ENCODE assay signal across 13 cellular contexts in the genomic region with DNA sequence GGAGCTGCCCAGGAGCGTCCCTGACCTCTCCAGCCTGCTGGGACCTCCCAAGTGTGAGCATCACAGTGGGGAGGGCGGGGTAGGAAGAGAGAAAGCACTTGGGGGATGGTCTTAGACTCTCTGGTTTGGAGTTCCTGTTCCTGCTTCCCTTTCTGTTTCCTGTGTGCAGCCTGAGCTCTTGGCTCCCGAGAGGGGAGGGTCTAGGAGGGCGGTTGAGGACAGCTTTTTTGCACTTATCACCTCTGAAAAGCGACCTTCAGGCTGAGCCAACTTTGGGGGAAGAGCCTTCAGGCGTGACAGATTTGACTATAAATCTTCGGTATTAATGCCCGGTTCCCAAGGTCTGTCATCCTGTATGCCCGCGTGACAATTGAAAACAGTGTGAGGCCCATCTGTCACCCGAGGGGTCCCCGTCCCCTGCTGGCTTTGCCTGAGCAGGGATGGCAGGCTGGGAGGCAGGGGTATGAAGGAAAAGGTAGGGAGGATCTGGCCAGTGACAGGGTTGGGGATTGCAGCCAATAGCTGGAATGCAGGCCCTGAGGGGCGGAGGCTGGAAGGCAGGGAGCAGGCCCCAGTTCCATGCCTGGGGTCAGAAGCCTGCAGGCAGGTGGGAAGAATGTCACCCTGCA.
DNase-seq lines count a peak whose midpoint lies in the region; ATAC-seq, FAIRE-seq and TF ChIP-seq lines count a peak whose summit lies in the region.
"Had no signal": no experiment of that assay in that cellular context is flagged by ENCODE, and none has a peak within 500 bp of the region (broad histone marks: within the 10 kb centered on the region; RNA-seq: fewer than 3 reads in every experiment).

No MANE protein-coding gene starts in this region.

- H3F3A ChIP-seq in GM23248 (ENCODE audit: insufficient read depth), result no peaks in the 10 kb centered on the region

- H4K20me1 ChIP-seq in GM23248 (ENCODE audit: insufficient read depth), result no peaks in the 10 kb centered on the region

- DNase-seq in GF-D8 (lab: John Stamatoyannopoulos, UW) (peak; percentile 50), NCI-H1694 treated with DMSO at 0.1 percent for 48 hours (lab: John Stamatoyannopoulos, UW) (peak; percentile 98), endodermal cell (peak; percentile 87), pancreas (peak in 4 of 6 donors; percentile 34 to 49 (median 44)), GM23248 (no peak)
- DNase-seq in activated CD4-positive, CD25-positive, alpha-beta regulatory T cell (lab: John Stamatoyannopoulos, UW), result no peak
- DNase-seq: activated CD4-positive, alpha-beta T cell treated with anti-CD3 and anti-CD28 coated beads, Interleukin-2, amount 10 ng/mL, durations not matched to agents 7 days and 5 days; glutamatergic neuron; NCI-H1436 had no signal

- H3K4me3 Mint-ChIP-seq in endodermal cell, result no peak overlapping the region
- H3K4me3 Mint-ChIP-seq: activated CD4-positive, alpha-beta T cell treated with anti-CD3 and anti-CD28 coated beads, Interleukin-2, amount 10 ng/mL, durations not matched to agents 7 days and 5 days had no signal

- H3K79me2 ChIP-seq in GM23248 (ENCODE audit: insufficient read depth), result no peaks in the 10 kb centered on the region

- in situ Hi-C loops in GM23248 (cut with MboI), result no loop called here

- H3K9me3 Mint-ChIP-seq in endodermal cell, result no peaks in the 10 kb centered on the region
- H3K9me3 Mint-ChIP-seq: activated CD4-positive, alpha-beta T cell treated with anti-CD3 and anti-CD28 coated beads, Interleukin-2, amount 10 ng/mL, durations not matched to agents 7 days and 5 days; activated naive CD4-positive, alpha-beta T cell treated with anti-CD3 and anti-CD28 coated beads, Interleukin-2, amount 50 U/mL, for 72 hours had no signal

- H3K27me3 Mint-ChIP-seq in endodermal cell (ENCODE audit: insufficient read depth), result no peaks in the 10 kb centered on the region

- H3K36me3 Mint-ChIP-seq in endodermal cell (ENCODE audit: low read depth), result no peaks in the 10 kb centered on the region
- H3K36me3 Mint-ChIP-seq: activated naive CD4-positive, alpha-beta T cell treated with anti-CD3 and anti-CD28 coated beads, Interleukin-2, amount 50 U/mL, for 72 hours had no signal

- H3K4me1 Mint-ChIP-seq in endodermal cell, result peaks cover 7% of the 10 kb centered on the region

- TF ChIP-seq CTCF in endodermal cell (conservative IDR thresholded peaks at IDR 0.05), result no peak
- no peak for TF ChIP-seq CTCF in pancreas (IDR thresholded peaks at IDR 0.05)

- 79 to 81% methylated on average over 11 to 13 of the region's 13 CpGs for WGBS in endodermal cell (ENCODE audit: insufficient coverage in 1 of 2, insufficient read length in 1 of 2), 2 experiments
- 38 to 42% methylated on average over 13 of the region's 13 CpGs for WGBS in pancreas, 2 donors
- WGBS in GM23248 (ENCODE audit: low coverage in 1 of 2, low lambda C conversion rate in 2 of 2, missing lambda C conversion rate in 2 of 2), 2 experiments, result 56% methylated on average over 13 of the region's 13 CpGs

- H3K27me3 ChIP-seq in endodermal cell (ENCODE audit: control insufficient read depth, insufficient read depth, low read length, poor library complexity, severe bottlenecking) (no peaks in the 10 kb centered on the region), pancreas (no peaks in the 10 kb centered on the region), GM23248 (replicated peaks; ENCODE audit: insufficient read depth) (peaks cover 45% of the 10 kb centered on the region)

- no peak overlapping the region for H3K27ac ChIP-seq in endodermal cell (ENCODE audit: low read depth, low read length)
- H3K27ac ChIP-seq in pancreas, result peak overlapping the region; percentile 2 to 67 (median 36)
- no peak overlapping the region for H3K27ac ChIP-seq in GM23248

- ATAC-seq in pancreas (peak; percentile 20 to 54 (median 48)), HG03460 (IDR thresholded peaks at IDR 0.05; ENCODE audit: unreplicated experiment) (no peak), GM21786 (IDR thresholded peaks at IDR 0.05; ENCODE audit: unreplicated experiment) (no peak)
- ATAC-seq: activated naive CD4-positive, alpha-beta T cell treated with anti-CD3 and anti-CD28 coated beads, Interleukin-2, amount 50 U/mL, for 72 hours; HCT116 had no signal

- H3K4me1 ChIP-seq in endodermal cell (ENCODE audit: control insufficient read depth, insufficient read depth, low read length) (no peaks in the 10 kb centered on the region), pancreas (peaks cover 0 to 10% (median 9%) of the 10 kb centered on the region in 3 donors), GM23248 (ENCODE audit: insufficient read depth) (no peaks in the 10 kb centered on the region)

- H3K36me3 ChIP-seq in endodermal cell (ENCODE audit: control insufficient read depth, insufficient read depth, low read length) (no peaks in the 10 kb centered on the region), pancreas (no peaks in the 10 kb centered on the region), GM23248 (ENCODE audit: low read depth) (no peaks in the 10 kb centered on the region)

- no peak overlapping the region for H3K9ac ChIP-seq in endodermal cell (ENCODE audit: extremely low read depth, low read length, poor library complexity, severe bottlenecking)
- H3K9ac ChIP-seq in GM23248, result no peak overlapping the region

- no peak overlapping the region for H3K4me3 ChIP-seq in endodermal cell (ENCODE audit: low read length)
- H3K4me3 ChIP-seq in pancreas, result no peak overlapping the region
- no peak overlapping the region for H3K4me3 ChIP-seq in GM23248

- no peak overlapping the region for H2AFZ ChIP-seq in GM23248

- no peak for FAIRE-seq in pancreas (lab: Jason Lieb, UNC)

- H3K27ac Mint-ChIP-seq in endodermal cell, result no peak overlapping the region
- H3K27ac Mint-ChIP-seq: activated CD4-positive, alpha-beta T cell treated with anti-CD3 and anti-CD28 coated beads, Interleukin-2, amount 10 ng/mL, durations not matched to agents 7 days and 5 days; activated naive CD4-positive, alpha-beta T cell treated with anti-CD3 and anti-CD28 coated beads, Interleukin-2, amount 50 U/mL, for 72 hours had no signal

- no peak overlapping the region for H3K4me2 ChIP-seq in GM23248 (ENCODE audit: unreplicated experiment)

- H3K9me3 ChIP-seq in endodermal cell (ENCODE audit: control insufficient read depth, low read length), result no peaks in the 10 kb centered on the region
- no peaks in the 10 kb centered on the region for H3K9me3 ChIP-seq in pancreas
- H3K9me3 ChIP-seq in GM23248 (ENCODE audit: low read depth), result no peaks in the 10 kb centered on the region

- intact Hi-C loops in pancreas (cut with DNase I), result no loop called here

- H3K9me2 ChIP-seq in GM23248 (ENCODE audit: insufficient read depth), result no peaks in the 10 kb centered on the region

Comparison
In these comparisons a context has a peak if more than half of its experiments do, and no peak if none do; other contexts are left out.
1. DNase-seq: peak in GF-D8 (single experiment), NCI-H1694 treated with DMSO at 0.1 percent for 48 hours (single experiment), endodermal cell (single experiment) and pancreas (4 of 6); none in activated CD4-positive, CD25-positive, alpha-beta regulatory T cell (0 of 4) and GM23248 (single experiment).
2. H3K27ac ChIP-seq: peak in pancreas (4 of 4); none in endodermal cell (single experiment) and GM23248 (single experiment).
3. ATAC-seq: peak in pancreas (4 of 4); none in HG03460 (single experiment) and GM21786 (single experiment).